In the genomic region with DNA sequence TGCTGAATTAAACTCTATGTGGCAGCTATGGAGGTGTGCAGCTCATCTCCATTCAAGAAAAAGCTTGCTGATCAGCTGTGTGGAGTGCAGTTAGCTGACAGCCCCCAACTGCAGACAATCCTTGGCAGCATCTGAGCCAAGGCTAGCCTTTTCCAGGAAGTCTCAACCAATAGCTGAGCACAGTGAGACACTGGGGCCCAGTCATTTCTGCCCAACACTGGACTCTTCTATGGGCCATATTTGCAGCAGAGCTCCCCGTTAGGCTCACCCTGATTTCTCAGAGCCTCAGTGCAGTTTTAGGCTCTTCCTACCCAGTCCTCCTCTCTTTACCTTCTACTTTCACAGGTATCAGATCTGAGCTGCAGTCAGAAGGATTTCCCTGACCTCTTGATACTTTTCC, we compare ENCODE assay signal across 18 cellular contexts. TPM values are rescaled to one million over a fixed set of nuclear protein-coding genes. Genes with fewer than 3 reads are reported as not detected.
DNase-seq lines count a peak whose midpoint lies in the region; ATAC-seq and TF ChIP-seq lines count a peak whose summit lies in the region.
"Had no signal": no experiment of that assay in that cellular context is flagged by ENCODE, and none has a peak within 500 bp of the region (broad histone marks: within the 10 kb centered on the region; RNA-seq: fewer than 3 reads in every experiment).

No MANE protein-coding gene starts in this region.

- H3K9ac ChIP-seq in parathyroid adenoma: no peak overlapping the region

- peak overlapping the region; percentile 28 for H2AFZ ChIP-seq in parathyroid adenoma

- no peak overlapping the region for H3K4me3 Mint-ChIP-seq in activated T-cell treated with anti-CD3 and anti-CD28 coated beads, Interleukin-2, amount 50 U/mL, for 4 hours
- H3K4me3 Mint-ChIP-seq: CD8-positive, alpha-beta T cell; H9 had no signal

- H3K27me3 ChIP-seq in left ventricle myocardium inferior (ENCODE audit: low read depth): no peaks in the 10 kb centered on the region
- H3K27me3 ChIP-seq in parathyroid adenoma (ENCODE audit: control insufficient read depth, insufficient read depth, low read length): no peaks in the 10 kb centered on the region

- H3K9me3 ChIP-seq in left ventricle myocardium inferior (replicated peaks): no peaks in the 10 kb centered on the region
- H3K9me3 ChIP-seq in parathyroid adenoma (ENCODE audit: control insufficient read depth, low read length): no peaks in the 10 kb centered on the region

- ATAC-seq in left cardiac atrium (no peak), left lobe of liver (no peak), GM18867 (IDR thresholded peaks at IDR 0.05; ENCODE audit: unreplicated experiment) (no peak)
- ATAC-seq in activated T-cell treated with anti-CD3 and anti-CD28 coated beads, Interleukin-2, amount 50 U/mL, for 4 hours: no peak
- ATAC-seq: CD8-positive, alpha-beta T cell had no signal

- no peaks in the 10 kb centered on the region for H3K79me2 ChIP-seq in parathyroid adenoma

- no peaks in the 10 kb centered on the region for H3K27me3 Mint-ChIP-seq in activated T-cell treated with anti-CD3 and anti-CD28 coated beads, Interleukin-2, amount 50 U/mL, for 4 hours (ENCODE audit: low read depth)

- H3K4me3 ChIP-seq in left ventricle myocardium inferior (no peak overlapping the region), parathyroid adenoma (ENCODE audit: low read depth, low read length) (no peak overlapping the region)

- peaks cover 5% of the 10 kb centered on the region for H3K4me1 ChIP-seq in left ventricle myocardium inferior
- peaks cover 3% of the 10 kb centered on the region for H3K4me1 ChIP-seq in parathyroid adenoma

- H3K36me3 ChIP-seq in left ventricle myocardium inferior: no peaks in the 10 kb centered on the region
- no peaks in the 10 kb centered on the region for H3K36me3 ChIP-seq in parathyroid adenoma (ENCODE audit: control insufficient read depth, insufficient read depth, low read length)

- intact Hi-C loops in left ventricle myocardium inferior (cut with micrococcal nuclease): no loop called here
- intact Hi-C loops in left cardiac atrium (cut with DNase I): no loop called here

- H3K27ac ChIP-seq in left ventricle myocardium inferior (replicated peaks) (peak overlapping the region; percentile 52), parathyroid adenoma (no peak overlapping the region)
- H3K27ac ChIP-seq: C4-2B had no signal

- H3K4me1 Mint-ChIP-seq in activated T-cell treated with anti-CD3 and anti-CD28 coated beads, Interleukin-2, amount 50 U/mL, for 4 hours (ENCODE audit: low read depth): no peaks in the 10 kb centered on the region

- TF ChIP-seq CTCF in left ventricle myocardium inferior (IDR thresholded peaks at IDR 0.05; ENCODE audit: borderline replicate concordance) (no peak), parathyroid adenoma (IDR thresholded peaks at IDR 0.05) (no peak)

- H3K4me2 ChIP-seq in parathyroid adenoma (ENCODE audit: low read length): no peak overlapping the region

- no peak for DNase-seq in left ventricle myocardium inferior
- DNase-seq in left cardiac atrium: no peak
- peak; percentile 30 for DNase-seq in GDM1 (lab: John Stamatoyannopoulos, UW)
- peak; percentile 23 for DNase-seq in UCSD-AML1 (lab: John Stamatoyannopoulos, UW; ENCODE audit: unreplicated experiment)
- DNase-seq in left lobe of liver (ENCODE audit: low spot score): no peak
- no peak for DNase-seq in activated T-cell treated with anti-CD3 and anti-CD28 coated beads, Interleukin-2, amount 50 U/mL, for 4 hours
- DNase-seq: ACHN; CD8-positive, alpha-beta T cell; COR-L47; DMS153; GOT3; H9; IMR-90 had no signal

- H3K36me3 Mint-ChIP-seq in activated T-cell treated with anti-CD3 and anti-CD28 coated beads, Interleukin-2, amount 50 U/mL, for 4 hours (ENCODE audit: insufficient read depth): no peaks in the 10 kb centered on the region
- H3K36me3 Mint-ChIP-seq: CD8-positive, alpha-beta T cell had no signal

- no peaks in the 10 kb centered on the region for H3K9me3 Mint-ChIP-seq in activated T-cell treated with anti-CD3 and anti-CD28 coated beads, Interleukin-2, amount 50 U/mL, for 4 hours
- H3K9me3 Mint-ChIP-seq: CD8-positive, alpha-beta T cell had no signal

RNA-seq across cellular contexts. Expression of a gene that starts 12.9 kb away (rescaled TPM):
- total RNA-seq in left ventricle myocardium inferior: not detected
- total RNA-seq in left cardiac atrium: not detected
- total RNA-seq in left lobe of liver: not detected
- not detected for total RNA-seq in activated T-cell treated with anti-CD3 and anti-CD28 coated beads, Interleukin-2, amount 50 U/mL, for 4 hours
- total RNA-seq: A172; CD8-positive, alpha-beta T cell; H9; HT-29; IMR-90 had no signal

Comparison
In these comparisons a context has a peak if more than half of its experiments do, and no peak if none do; other contexts are left out.
1. DNase-seq: peak in GDM1 (single experiment) and UCSD-AML1 (single experiment); none in left ventricle myocardium inferior (single experiment), left cardiac atrium (single experiment), left lobe of liver (single experiment) and activated T-cell treated with anti-CD3 and anti-CD28 coated beads, Interleukin-2, amount 50 U/mL, for 4 hours (single experiment).